9 cellular contexts compared by ENCODE assay signal in the genomic region with DNA sequence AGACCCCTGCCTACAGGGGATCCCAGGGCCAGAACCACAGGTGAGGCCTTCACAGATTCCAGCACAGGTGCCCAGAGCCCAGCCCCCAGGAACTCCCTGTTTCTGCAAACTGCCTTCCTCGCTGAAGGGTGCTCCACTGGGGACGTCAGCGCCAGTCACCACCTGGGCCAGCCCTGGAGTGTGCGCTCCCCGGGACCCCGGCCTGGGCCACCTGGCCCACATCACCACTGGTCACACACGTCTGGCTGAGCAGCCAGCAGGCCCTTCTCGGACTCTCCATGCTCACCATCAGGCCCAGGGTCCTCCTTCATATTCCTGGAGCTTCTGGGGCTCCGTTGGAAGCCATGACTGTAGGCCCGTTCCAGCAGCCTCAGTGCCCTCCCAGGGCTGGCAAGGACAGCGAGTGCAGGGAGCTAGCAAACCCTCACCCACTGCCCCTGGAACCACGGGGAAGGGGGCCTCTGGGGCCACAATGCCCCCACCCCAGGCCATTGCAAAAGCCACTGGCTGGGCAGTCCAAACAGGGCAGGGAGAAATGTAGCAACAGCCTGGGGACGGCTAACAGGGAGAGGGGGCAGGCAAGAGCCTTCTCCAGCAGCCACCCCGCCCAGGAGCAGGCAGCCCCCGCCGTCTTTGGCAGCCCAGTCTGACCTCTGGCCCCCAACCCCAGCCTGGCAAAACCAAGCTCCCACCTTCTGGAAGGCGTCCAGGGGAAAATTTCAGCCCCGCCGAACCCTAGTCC. TPM values are rescaled to one million over a fixed set of nuclear protein-coding genes. Genes with fewer than 3 reads are reported as not detected.
DNase-seq lines count a peak whose midpoint lies in the region; ATAC-seq, FAIRE-seq and TF ChIP-seq lines count a peak whose summit lies in the region.
"Had no signal": no experiment of that assay in that cellular context is flagged by ENCODE, and none has a peak within 500 bp of the region (broad histone marks: within the 10 kb centered on the region; RNA-seq: fewer than 3 reads in every experiment).

No MANE protein-coding gene starts in this region.

- H3K9me3 ChIP-seq in NT2/D1 (ENCODE audit: insufficient read depth, low read length), result no peaks in the 10 kb centered on the region
- H3K9me3 ChIP-seq in endothelial cell of umbilical vein (replicated peaks; ENCODE audit: control insufficient read depth, insufficient read depth, low read length), result no peaks in the 10 kb centered on the region
- H3K9me3 ChIP-seq in neuron (ENCODE audit: low read length), result no peaks in the 10 kb centered on the region

- peak; percentile 26 for DNase-seq in COLO668 (lab: John Stamatoyannopoulos, UW; ENCODE audit: unreplicated experiment)
- DNase-seq in NT2/D1 (ENCODE audit: low read depth, low spot score), result no peak
- no peak for DNase-seq in endothelial cell of umbilical vein (ENCODE audit: low read depth, low spot score)
- no peak for DNase-seq in D341Med (ENCODE audit: low spot score)
- no peak for DNase-seq in activated CD4-positive, alpha-beta T cell treated with anti-CD3 and anti-CD28 coated beads for 1 hour
- DNase-seq in OCI-M1 (lab: John Stamatoyannopoulos, UW), result no peak

- H3K27me3 ChIP-seq in NT2/D1 (ENCODE audit: insufficient read depth, insufficient read length) (peaks cover 33% of the 10 kb centered on the region), endothelial cell of umbilical vein (ENCODE audit: control insufficient read depth in 2 of 2, insufficient read depth in 2 of 2, low read length in 2 of 2) (no peaks in the 10 kb centered on the region), neuron (ENCODE audit: insufficient read depth, low read length) (peaks cover 43% of the 10 kb centered on the region)

- FAIRE-seq in endothelial cell of umbilical vein (lab: Jason Lieb, UNC), result peak; percentile 47

- no peak for TF ChIP-seq POLR2A in endothelial cell of umbilical vein (IDR thresholded peaks at IDR 0.05; ENCODE audit: low read depth, low read length)

- peak overlapping the region; percentile 79 for H3K4me2 ChIP-seq in endothelial cell of umbilical vein (ENCODE audit: insufficient read depth, low read length)

- peaks cover 4% of the 10 kb centered on the region for H3K36me3 ChIP-seq in NT2/D1 (ENCODE audit: insufficient read depth, insufficient read length, low read length)
- H3K36me3 ChIP-seq in endothelial cell of umbilical vein (ENCODE audit: control insufficient read depth in 2 of 2, extremely low read depth in 1 of 2, insufficient read depth in 2 of 2, low read length in 2 of 2), result peaks cover 0 to 4% of the 10 kb centered on the region in 2 experiments
- H3K36me3 ChIP-seq in neuron (ENCODE audit: insufficient read depth, low read length), result no peaks in the 10 kb centered on the region

- POLR2A ChIA-PET in endothelial cell of umbilical vein (lab: Charles Lee), result interaction anchor here (1.9 to 2.0 kb wide), 2 partner anchors 28 to 41 kb away, joined by 7 to 8 read pairs; no protein-coding TSS in a partner anchor

- H3K4me1 ChIP-seq in NT2/D1 (ENCODE audit: insufficient read depth, insufficient read length), result peaks cover 51% of the 10 kb centered on the region
- H3K4me1 ChIP-seq in endothelial cell of umbilical vein (ENCODE audit: control insufficient read depth, extremely low read depth, insufficient read depth, low read length), result peaks cover 13% of the 10 kb centered on the region
- peaks cover 23% of the 10 kb centered on the region for H3K4me1 ChIP-seq in neuron (ENCODE audit: insufficient read depth, low read length)

- intact Hi-C loops in endothelial cell of umbilical vein (cut with micrococcal nuclease), result loop anchor here (2.0 kb wide), 1 partner anchor 27 kb away; the partner anchor contains the start of gene DIPK1B

- H3K27ac ChIP-seq in endothelial cell of umbilical vein (ENCODE audit: insufficient read depth, low read depth, low read length), result peak overlapping the region; percentile 24

- no peaks in the 10 kb centered on the region for H4K20me1 ChIP-seq in endothelial cell of umbilical vein (replicated peaks; ENCODE audit: control insufficient read depth, extremely low read depth, insufficient read depth, low read length)

- no peak for ATAC-seq in GM21447 (IDR thresholded peaks at IDR 0.05; ENCODE audit: unreplicated experiment)

- CTCF ChIA-PET in endothelial cell of umbilical vein (lab: Charles Lee), result interaction anchor here (0.8 to 1.3 kb wide), 4 partner anchors 9 to 57 kb away, joined by 3 to 5 read pairs (median 4); partner anchors contain the start of gene LCN10

- H3K4me3 ChIP-seq in NT2/D1 (ENCODE audit: insufficient read length, low read depth), result peak overlapping the region; percentile 76
- peak overlapping the region; percentile 59 to 79 (median 75) for H3K4me3 ChIP-seq in endothelial cell of umbilical vein (replicated peaks in 1 of 3; ENCODE audit: insufficient read depth in 1 of 3, low read depth in 1 of 3, low read length in 3 of 3)
- H3K4me3 ChIP-seq in neuron (ENCODE audit: low read length), result peak overlapping the region; percentile 44

- no peak overlapping the region for H2AFZ ChIP-seq in endothelial cell of umbilical vein (ENCODE audit: low read depth, low read length)
- peak overlapping the region; percentile 40 for H2AFZ ChIP-seq in neuron (ENCODE audit: low read depth, low read length)

- TSS peak; percentile 13 for BruUV-seq in endothelial cell of umbilical vein (replicated peaks; lab: Mats Ljungman, UMichigan)

- peaks cover 52% of the 10 kb centered on the region for H3K79me2 ChIP-seq in endothelial cell of umbilical vein (ENCODE audit: control insufficient read depth, insufficient read depth, low read length)

- peak in 1 of 2 donors; percentile 21 for TF ChIP-seq CTCF in endothelial cell of umbilical vein (IDR thresholded peaks at IDR 0.05; ENCODE audit: extremely low read depth in 1 of 2, insufficient read depth in 1 of 2, low read depth in 1 of 2, low read length in 2 of 2)

- H3K9ac ChIP-seq in NT2/D1 (ENCODE audit: insufficient read length, low read depth), result peak overlapping the region; percentile 93
- peak overlapping the region; percentile 71 for H3K9ac ChIP-seq in endothelial cell of umbilical vein (replicated peaks; ENCODE audit: extremely low read depth, insufficient read depth, low read length)

- dilution Hi-C loops in endothelial cell of umbilical vein (cut with MboI; ENCODE audit: extremely low pct_ligation_motif_present, low sequenced_read_pairs), result no loop called here

- H3K9me1 ChIP-seq in endothelial cell of umbilical vein (replicated peaks; ENCODE audit: control insufficient read depth, extremely low read depth, insufficient read depth, low read length), result no peaks in the 10 kb centered on the region

TF ChIP-seq in endothelial cell of umbilical vein, 7 proteins besides CTCF, POLR2A, EP300 and RAD21:
- TF ChIP-seq MYC (IDR thresholded peaks at IDR 0.05; ENCODE audit: low read depth, low read length) (no peak), JUN (IDR thresholded peaks at IDR 0.05; ENCODE audit: borderline replicate concordance, insufficient read depth, insufficient read length, low read depth) (no peak), GATA2 (IDR thresholded peaks at IDR 0.05; ENCODE audit: insufficient read depth, insufficient read length, low read depth, low read length) (no peak), POLR2AphosphoS5 (IDR thresholded peaks at IDR 0.05; ENCODE audit: insufficient read depth, low read depth, low read length) (no peak), FOS (IDR thresholded peaks at IDR 0.05; ENCODE audit: borderline replicate concordance, insufficient read depth, low read length) (no peak), EZH2 (IDR thresholded peaks at IDR 0.05; ENCODE audit: borderline replicate concordance, low read depth, low read length, severe bottlenecking) (no peak)
- TF ChIP-seq, protein P1, sequence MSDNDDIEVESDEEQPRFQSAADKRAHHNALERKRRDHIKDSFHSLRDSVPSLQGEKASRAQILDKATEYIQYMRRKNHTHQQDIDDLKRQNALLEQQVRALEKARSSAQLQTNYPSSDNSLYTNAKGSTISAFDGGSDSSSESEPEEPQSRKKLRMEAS (IDR thresholded peaks at IDR 0.05; ENCODE audit: insufficient read depth, insufficient read length), result no peak

RNA-seq across cellular contexts. Expression of gene AGPAT2, which starts 1.3 kb away (rescaled TPM):
- 43.0 and 45.5 TPM in 2 replicates for total RNA-seq in endothelial cell of umbilical vein
- 55.3 and 72.1 TPM in 2 replicates for polyA plus RNA-seq in endothelial cell of umbilical vein
- 31.4 and 42.0 TPM in 2 replicates for polyA plus RNA-seq in endothelial cell of umbilical vein (2011; cell fraction: cytosol; rRNA removed)
- polyA plus RNA-seq in endothelial cell of umbilical vein (2011; cell fraction: nucleus; rRNA removed), result 33.3 and 33.9 TPM in 2 replicates
- polyA plus RNA-seq in endothelial cell of umbilical vein (2012), result 26.9 and 34.8 TPM in 2 replicates
- 25.6 and 28.5 TPM in 2 replicates for polyA minus RNA-seq in endothelial cell of umbilical vein
- 92.9 TPM for polyA minus RNA-seq in endothelial cell of umbilical vein (2011; cell fraction: cytosol; rRNA and poly(A)+ RNA removed)
- polyA minus RNA-seq in endothelial cell of umbilical vein (2011; cell fraction: nucleus; rRNA and poly(A)+ RNA removed), result 9.0 and 14.7 TPM in 2 replicates

RNA-seq across cellular contexts. Expression of gene EGFL7, which starts 23.2 kb away (rescaled TPM):
- 1,042 and 1,043 TPM in 2 replicates for total RNA-seq in endothelial cell of umbilical vein
- polyA plus RNA-seq in endothelial cell of umbilical vein, result 1,377 and 1,605 TPM in 2 replicates
- polyA plus RNA-seq in endothelial cell of umbilical vein (2011; cell fraction: cytosol; rRNA removed), result 566 and 776 TPM in 2 replicates
- polyA plus RNA-seq in endothelial cell of umbilical vein (2011; cell fraction: nucleus; rRNA removed), result 1,080 and 1,467 TPM in 2 replicates
- 359 and 413 TPM in 2 replicates for polyA plus RNA-seq in endothelial cell of umbilical vein (2012)
- polyA minus RNA-seq in endothelial cell of umbilical vein, result 208 and 351 TPM in 2 replicates
- polyA minus RNA-seq in endothelial cell of umbilical vein (2011; cell fraction: cytosol; rRNA and poly(A)+ RNA removed), result 15.5 TPM
- 236 and 523 TPM in 2 replicates for polyA minus RNA-seq in endothelial cell of umbilical vein (2011; cell fraction: nucleus; rRNA and poly(A)+ RNA removed)

RNA-seq across cellular contexts. Expression of gene DIPK1B, which starts 26.4 kb away (rescaled TPM):
- 242 and 253 TPM in 2 replicates for total RNA-seq in endothelial cell of umbilical vein
- polyA plus RNA-seq in endothelial cell of umbilical vein, result 441 and 642 TPM in 2 replicates
- 200 and 310 TPM in 2 replicates for polyA plus RNA-seq in endothelial cell of umbilical vein (2011; cell fraction: cytosol; rRNA removed)
- 230 and 265 TPM in 2 replicates for polyA plus RNA-seq in endothelial cell of umbilical vein (2011; cell fraction: nucleus; rRNA removed)
- 68.8 and 103 TPM in 2 replicates for polyA plus RNA-seq in endothelial cell of umbilical vein (2012)
- 152 and 193 TPM in 2 replicates for polyA minus RNA-seq in endothelial cell of umbilical vein
- polyA minus RNA-seq in endothelial cell of umbilical vein (2011; cell fraction: cytosol; rRNA and poly(A)+ RNA removed), result not detected
- 53.0 and 89.3 TPM in 2 replicates for polyA minus RNA-seq in endothelial cell of umbilical vein (2011; cell fraction: nucleus; rRNA and poly(A)+ RNA removed)

RNA-seq across cellular contexts. Expression of gene LCN10, which starts 56.8 kb away (rescaled TPM):
- total RNA-seq in endothelial cell of umbilical vein, result not detected in 2 replicates
- polyA plus RNA-seq in endothelial cell of umbilical vein, result not detected in 2 replicates
- not detected in 2 replicates for polyA plus RNA-seq in endothelial cell of umbilical vein (2011; cell fraction: cytosol; rRNA removed)
- 0.05 and 0.27 TPM in 2 replicates for polyA plus RNA-seq in endothelial cell of umbilical vein (2011; cell fraction: nucleus; rRNA removed)
- polyA plus RNA-seq in endothelial cell of umbilical vein (2012), result not detected in 2 replicates
- polyA minus RNA-seq in endothelial cell of umbilical vein, result not detected in 2 replicates
- not detected for polyA minus RNA-seq in endothelial cell of umbilical vein (2011; cell fraction: cytosol; rRNA and poly(A)+ RNA removed)
- polyA minus RNA-seq in endothelial cell of umbilical vein (2011; cell fraction: nucleus; rRNA and poly(A)+ RNA removed), result not detected in 2 replicates
- total RNA-seq: renal cortical epithelial cell had no signal
